Comparison of ENCODE assay signal across 8 cellular contexts in genomic region chr5:170184007-170184687, GRCh38. TPM values are rescaled to one million over a fixed set of nuclear protein-coding genes. Genes with fewer than 3 reads are reported as not detected.
A peak's percentile ranks its signal among the peaks of the same experiment; 100 is the strongest.
DNase-seq lines count a peak whose midpoint lies in the region; ATAC-seq and TF ChIP-seq lines count a peak whose summit lies in the region.

No MANE protein-coding gene starts in this region.

- WGBS in upper lobe of left lung, 2 donors, result 33 to 42% methylated on average over 6 to 8 of the region's 8 CpGs

- H4K20me1 ChIP-seq in neural cell (ENCODE audit: insufficient read depth), result no peaks in the 10 kb centered on the region

- no peaks in the 10 kb centered on the region for H3K9me2 ChIP-seq in neural cell (ENCODE audit: insufficient read depth, low read length)

- DNase-seq in A172 (ENCODE audit: low spot score), result peak; percentile 73
- DNase-seq in GM12864 (ENCODE audit: low read depth), result peak; percentile 5
- peak; percentile 12 for DNase-seq in NCI-H510A (lab: John Stamatoyannopoulos, UW)
- peak; percentile 74 for DNase-seq in activated CD8-positive, alpha-beta memory T cell treated with anti-CD3 and anti-CD28 coated beads, Interleukin-2, amount 50 U/mL, for 48 hours
- DNase-seq in fibroblast of pulmonary artery (ENCODE audit: low read depth), result peak; percentile 64
- peak; percentile 26 to 53 for DNase-seq in upper lobe of left lung

- H3K4me2 ChIP-seq in neural cell (ENCODE audit: low read length), result no peak overlapping the region

- no peaks in the 10 kb centered on the region for H3F3A ChIP-seq in neural cell (ENCODE audit: insufficient read depth, low read length, poor library complexity, severe bottlenecking)

- TF ChIP-seq CTCF in GM12864 (IDR thresholded peaks at IDR 0.05; ENCODE audit: low read depth, low read length, missing control alignments), result peak; percentile 93
- TF ChIP-seq CTCF in fibroblast of pulmonary artery (IDR thresholded peaks at IDR 0.05; ENCODE audit: low read length, missing control alignments), result peak; percentile 89
- peak; percentile 67 for TF ChIP-seq CTCF in neural cell (IDR thresholded peaks at IDR 0.05; ENCODE audit: poor library complexity, severe bottlenecking)
- peak; percentile 61 to 83 (median 69) for TF ChIP-seq CTCF in upper lobe of left lung (IDR thresholded peaks at IDR 0.05)

- TF ChIP-seq RAD21 in neural cell (conservative IDR thresholded peaks at IDR 0.05), result peak; percentile 61

- no peak overlapping the region for H3K4me3 ChIP-seq in GM12864 (ENCODE audit: low read depth, low read length)
- H3K4me3 ChIP-seq in fibroblast of pulmonary artery (replicated peaks; ENCODE audit: low read depth, low read length), result no peak overlapping the region
- H3K4me3 ChIP-seq in neural cell (ENCODE audit: low read length), result no peak overlapping the region
- H3K4me3 ChIP-seq in upper lobe of left lung, result no peak overlapping the region

- no peak for TF ChIP-seq EP300 in neural cell (conservative IDR thresholded peaks at IDR 0.05; ENCODE audit: poor library complexity, severe bottlenecking)
- no peak for TF ChIP-seq EP300 in upper lobe of left lung (IDR thresholded peaks at IDR 0.05)

- no peaks in the 10 kb centered on the region for H3K79me2 ChIP-seq in neural cell (replicated peaks; ENCODE audit: insufficient read depth, low read length)

- H2AFZ ChIP-seq in neural cell (ENCODE audit: low read depth, low read length), result no peak overlapping the region

- ATAC-seq in HG02884 (IDR thresholded peaks at IDR 0.05; ENCODE audit: unreplicated experiment) (peak; percentile 79), upper lobe of left lung (ENCODE audit: low FRiP score in 2 of 2) (peak; percentile 82 to 85)

- H3K9me3 ChIP-seq in neural cell (ENCODE audit: low read length) (no peaks in the 10 kb centered on the region), upper lobe of left lung (no peaks in the 10 kb centered on the region)

- no peak overlapping the region for H3K9ac ChIP-seq in neural cell (ENCODE audit: low read length)

- no peak for TF ChIP-seq POLR2A in upper lobe of left lung (IDR thresholded peaks at IDR 0.05)

- no peaks in the 10 kb centered on the region for H3K4me1 ChIP-seq in upper lobe of left lung

- H3K27ac ChIP-seq in neural cell (ENCODE audit: low read length) (no peak overlapping the region), upper lobe of left lung (no peak overlapping the region)

- H3K27me3 ChIP-seq in neural cell (ENCODE audit: insufficient read depth, low read depth, low read length) (no peaks in the 10 kb centered on the region), upper lobe of left lung (no peaks in the 10 kb centered on the region)

- H3K36me3 ChIP-seq in neural cell (ENCODE audit: insufficient read depth, low read length) (no peaks in the 10 kb centered on the region), upper lobe of left lung (no peaks in the 10 kb centered on the region)

TF ChIP-seq in neural cell, 6 proteins besides CTCF, POLR2A, EP300 and RAD21:
- TF ChIP-seq EZH2 (IDR thresholded peaks at IDR 0.05; ENCODE audit: borderline replicate concordance, insufficient read depth, low read length, poor library complexity, severe bottlenecking) (no peak), TAF1 (IDR thresholded peaks at IDR 0.05; ENCODE audit: low read depth) (no peak), MXI1 (conservative IDR thresholded peaks at IDR 0.05; ENCODE audit: poor library complexity, severe bottlenecking) (no peak), SMC3 (conservative IDR thresholded peaks at IDR 0.05; ENCODE audit: poor library complexity) (peak; percentile 59), POLR2AphosphoS5 (IDR thresholded peaks at IDR 0.05) (no peak), REST (IDR thresholded peaks at IDR 0.05; ENCODE audit: borderline replicate concordance) (no peak)

RNA-seq across cellular contexts. Expression of gene C5orf58, which starts 48.6 kb away (rescaled TPM):
- total RNA-seq in A172 (2014; rRNA removed; shearing (Covaris generic)), result not detected in 2 replicates
- not detected in 2 replicates for polyA plus RNA-seq in neural cell
- not detected in 2 replicates for polyA minus RNA-seq in neural cell
- total RNA-seq in upper lobe of left lung, result not detected

Comparison
In these comparisons a context has a peak if more than half of its experiments do, and no peak if none do; other contexts are left out.
1. DNase-seq: peak in every context shown above with its lines; median percentile 74 in activated CD8-positive, alpha-beta memory T cell treated with anti-CD3 and anti-CD28 coated beads, Interleukin-2, amount 50 U/mL, for 48 hours; 73 in A172; 64 in fibroblast of pulmonary artery; 40 in upper lobe of left lung; 12 in NCI-H510A; 5 in GM12864.